Comparison of ENCODE assay signal across 2 cellular contexts in genomic region chr16:66740533-66740932, GRCh38.
TF ChIP-seq lines count a peak whose summit lies in the region.

No MANE protein-coding gene starts in this region.

TF ChIP-seq in GM23338, 12 proteins besides CTCF, POLR2A, EP300 and RAD21 (continued from another document):
- TF ChIP-seq ZNF462 (CRISPR knock-in tag; IDR thresholded peaks at IDR 0.05): no peak

TF ChIP-seq in WTC11, 78 proteins besides CTCF, POLR2A, EP300 and RAD21 (continued from another document):
- TF ChIP-seq FOXP4 (CRISPR knock-in tag; IDR thresholded peaks at IDR 0.05) (no peak), USF1 (CRISPR knock-in tag; IDR thresholded peaks at IDR 0.05) (no peak), MYBL2 (CRISPR knock-in tag; IDR thresholded peaks at IDR 0.05) (no peak), CBFB (CRISPR knock-in tag; IDR thresholded peaks at IDR 0.05; ENCODE audit: low read depth) (no peak), ZNF219 (CRISPR knock-in tag; IDR thresholded peaks at IDR 0.05; ENCODE audit: borderline replicate concordance) (no peak), ZNF138 (CRISPR knock-in tag; conservative IDR thresholded peaks at IDR 0.05) (no peak), RORB (CRISPR knock-in tag; IDR thresholded peaks at IDR 0.05) (no peak), ZNF121 (CRISPR knock-in tag; IDR thresholded peaks at IDR 0.05) (no peak), ATF2 (CRISPR knock-in tag; IDR thresholded peaks at IDR 0.05; ENCODE audit: borderline replicate concordance, low read depth) (no peak), PRRX2 (CRISPR knock-in tag; IDR thresholded peaks at IDR 0.05) (no peak), ATF3 (CRISPR knock-in tag; conservative IDR thresholded peaks at IDR 0.05) (no peak), OVOL2 (CRISPR knock-in tag; IDR thresholded peaks at IDR 0.05; ENCODE audit: borderline replicate concordance) (no peak), ETV6 (CRISPR knock-in tag; IDR thresholded peaks at IDR 0.05) (no peak), NR3C1 (CRISPR knock-in tag; conservative IDR thresholded peaks at IDR 0.05; ENCODE audit: low read depth) (no peak), ELF4 (CRISPR knock-in tag; IDR thresholded peaks at IDR 0.05; ENCODE audit: low read depth) (no peak), GABPB1 (CRISPR knock-in tag; IDR thresholded peaks at IDR 0.05) (no peak)
